1 cellular context compared by ENCODE assay signal in genomic region chr1:197595244-197595904, GRCh38.
A peak's percentile ranks its signal among the peaks of the same experiment; 100 is the strongest.
TF ChIP-seq lines count a peak whose summit lies in the region.

No MANE protein-coding gene starts in this region.

TF ChIP-seq in K562, 482 proteins besides CTCF, POLR2A, EP300 and RAD21 (continued from another document):
- TF ChIP-seq KDM1A (IDR thresholded peaks at IDR 0.05) (0 out of 4 replicates have a peak, but pooled peaks of 1 of the 2 experiments have one; percentile 12), TEAD4 (IDR thresholded peaks at IDR 0.05; ENCODE audit: low read length) (peak; percentile 65), TEAD4 (CRISPR knock-in tag; IDR thresholded peaks at IDR 0.05; ENCODE audit: borderline replicate concordance) (no peak), ZNF316 (IDR thresholded peaks at IDR 0.05) (peak; percentile 66), FOXJ2 (tag; IDR thresholded peaks at IDR 0.05) (no peak), NR4A1 (CRISPR knock-in tag; IDR thresholded peaks at IDR 0.05) (no peak), NR4A1 (tag; IDR thresholded peaks at IDR 0.05) (no peak), TCF3 (CRISPR knock-in tag; IDR thresholded peaks at IDR 0.05) (peak; percentile 43), CBFA2T3 (IDR thresholded peaks at IDR 0.05) (peak; percentile 59), MAFG (tag; conservative IDR thresholded peaks at IDR 0.05) (peak; percentile 34), MTA1 (IDR thresholded peaks at IDR 0.05; ENCODE audit: borderline replicate concordance) (no peak)
